ENCODE assay signal across 1 cellular context in genomic region chr4:762211-763190, GRCh38.
TF ChIP-seq lines count a peak whose summit lies in the region.

No MANE protein-coding gene starts in this region.

TF ChIP-seq in SK-N-SH treated with all-trans-retinoic acid at 6 μM for 48 hours, 23 proteins besides CTCF, POLR2A, EP300 and RAD21 (continued from another document):
- no peak for TF ChIP-seq PATZ1 (CRISPR knock-in tag; IDR thresholded peaks at IDR 0.05; ENCODE audit: borderline replicate concordance)
- TF ChIP-seq TCF4 (CRISPR knock-in tag; IDR thresholded peaks at IDR 0.05; ENCODE audit: borderline replicate concordance) = no peak
